In genomic region chr1:175193339-175193950, GRCh38 we compare ENCODE assay signal across 8 cellular contexts. TPM values are rescaled to one million over a fixed set of nuclear protein-coding genes. Genes with fewer than 3 reads are reported as not detected.
A peak's percentile ranks its signal among the peaks of the same experiment; 100 is the strongest.
DNase-seq lines count a peak whose midpoint lies in the region; ATAC-seq and TF ChIP-seq lines count a peak whose summit lies in the region.

No MANE protein-coding gene starts in this region.

- no peaks in the 10 kb centered on the region for H3K27me3 ChIP-seq in Loucy (ENCODE audit: insufficient read depth, low read length, poor library complexity, severe bottlenecking)
- no peaks in the 10 kb centered on the region for H3K27me3 ChIP-seq in colonic mucosa
- no peaks in the 10 kb centered on the region for H3K27me3 ChIP-seq in muscle layer of duodenum (ENCODE audit: low read depth, low read length)

- H3K9me2 ChIP-seq in Loucy (replicated peaks; ENCODE audit: low read depth, low read length), result no peaks in the 10 kb centered on the region

- H3K4me1 ChIP-seq in Loucy (ENCODE audit: insufficient read depth, low read length, poor library complexity, severe bottlenecking) (peaks cover 64% of the 10 kb centered on the region), colonic mucosa (peaks cover 7% of the 10 kb centered on the region), muscle layer of duodenum (ENCODE audit: control insufficient read depth in 1 of 2, insufficient read depth in 2 of 2, low read length in 2 of 2) (peaks cover 19 to 20% of the 10 kb centered on the region in 2 donors)

- no peaks in the 10 kb centered on the region for H4K20me1 ChIP-seq in Loucy (ENCODE audit: insufficient read depth, low read length, poor library complexity, severe bottlenecking)

- intact Hi-C loops in colonic mucosa (cut with DNase I), result no loop called here

- H3K9ac ChIP-seq in Loucy (ENCODE audit: low read depth, low read length, poor library complexity, severe bottlenecking) (peak overlapping the region; percentile 85), colonic mucosa (ENCODE audit: low read depth in 2 of 2, low read length in 2 of 2) (peak overlapping the region; percentile 54 to 85)

- H2AFZ ChIP-seq in Loucy (ENCODE audit: low read length), result peak overlapping the region; percentile 72

- peaks cover 7% of the 10 kb centered on the region; the same call in 1 of the 2 replicates for H3K79me2 ChIP-seq in Loucy (ENCODE audit: insufficient read depth, low read length)

- DNase-seq in AG10803 (ENCODE audit: low read depth) (no peak), colonic mucosa (no peak), amniotic stem cell (lab: John Stamatoyannopoulos, UW) (no peak), COR-L47 (lab: John Stamatoyannopoulos, UW) (no peak)
- no peak for DNase-seq in stimulated activated CD4-positive, alpha-beta T cell treated with anti-CD3 and anti-CD28 coated beads, Interleukin-1b, Interleukin-23, amount 100 ng/mL, for 48 hours

- H3K9me3 ChIP-seq in Loucy (ENCODE audit: insufficient read depth, low read depth, low read length) (no peaks in the 10 kb centered on the region), colonic mucosa (no peaks in the 10 kb centered on the region), muscle layer of duodenum (ENCODE audit: control insufficient read depth in 1 of 2, low read length in 2 of 2) (no peaks in the 10 kb centered on the region)

- H3F3A ChIP-seq in Loucy (ENCODE audit: low read depth), result no peaks in the 10 kb centered on the region

- no peak for ATAC-seq in GM21529 (IDR thresholded peaks at IDR 0.05; ENCODE audit: unreplicated experiment)

- TF ChIP-seq CTCF in AG10803 (conservative IDR thresholded peaks at IDR 0.05; ENCODE audit: low read length) (no peak), Loucy (conservative IDR thresholded peaks at IDR 0.05; ENCODE audit: low read length) (no peak), colonic mucosa (IDR thresholded peaks at IDR 0.05) (no peak)

- peak overlapping the region; percentile 87 for H3K4me2 ChIP-seq in Loucy (ENCODE audit: low read depth, low read length, poor library complexity, severe bottlenecking)

- H3K27ac ChIP-seq in colonic mucosa (peak overlapping the region; percentile 91), muscle layer of duodenum (ENCODE audit: low read length) (peak overlapping the region; percentile 79)

- H3K36me3 ChIP-seq in Loucy (ENCODE audit: insufficient read depth, low read length) (no peaks in the 10 kb centered on the region), colonic mucosa (no peaks in the 10 kb centered on the region), muscle layer of duodenum (ENCODE audit: control insufficient read depth in 1 of 2, insufficient read depth in 2 of 2, low read length in 2 of 2) (no peaks in the 10 kb centered on the region)

- peak overlapping the region; percentile 64 for H3K4me3 ChIP-seq in AG10803 (ENCODE audit: low read length)
- peak overlapping the region; percentile 97 for H3K4me3 ChIP-seq in Loucy (ENCODE audit: low read length, poor library complexity, severe bottlenecking)
- peak overlapping the region; percentile 61 for H3K4me3 ChIP-seq in colonic mucosa
- H3K4me3 ChIP-seq in muscle layer of duodenum (ENCODE audit: low read depth in 1 of 2, low read length in 2 of 2), result peak overlapping the region; percentile 44 to 81

RNA-seq across cellular contexts. Expression of gene KIAA0040, which starts 0.9 kb away (rescaled TPM):
- total RNA-seq in colonic mucosa, result 10 to 100 TPM; 14.0 to 23.7 TPM
